ENCODE assay signal across 23 cellular contexts in genomic region chr7:534959-535358, GRCh38. TPM values are rescaled to one million over a fixed set of nuclear protein-coding genes. Genes with fewer than 3 reads are reported as not detected.
DNase-seq lines count a peak whose midpoint lies in the region; ATAC-seq, FAIRE-seq and TF ChIP-seq lines count a peak whose summit lies in the region.
"Had no signal": no experiment of that assay in that cellular context is flagged by ENCODE, and none has a peak within 500 bp of the region (broad histone marks: within the 10 kb centered on the region; RNA-seq: fewer than 3 reads in every experiment).

No MANE protein-coding gene starts in this region.

- intact Hi-C loops in activated CD4-positive, alpha-beta T cell treated with anti-CD3 and anti-CD28 coated beads for 36 hours (cut with DNase I, micrococcal nuclease) = no loop called here

- H3K79me1 ChIP-seq in H1 (ENCODE audit: low read depth, low read length) = no peaks in the 10 kb centered on the region; the same call in 1 of the 2 replicates

- H4K8ac ChIP-seq in H1 (ENCODE audit: extremely low read depth, insufficient read depth, low read length) = no peak overlapping the region

- H3K27ac ChIP-seq in RWPE1 (peak overlapping the region; percentile 4; the same call in 1 of the 2 replicates), H1 (ENCODE audit: low read depth, low read length) (no peak overlapping the region)
- H3K27ac ChIP-seq: 22Rv1, BLaER1, C4-2B had no signal

- H2BK120ac ChIP-seq in H1 (replicated peaks; ENCODE audit: low read depth, low read length) = no peak overlapping the region

- no peaks in the 10 kb centered on the region for H3K9me3 Mint-ChIP-seq in activated CD4-positive, alpha-beta T cell treated with anti-CD3 and anti-CD28 coated beads, Interleukin-2, amount 10 ng/mL, durations not matched to agents 7 days and 5 days
- no peaks in the 10 kb centered on the region for H3K9me3 Mint-ChIP-seq in activated CD4-positive, alpha-beta T cell treated with anti-CD3 and anti-CD28 coated beads for 36 hours (ENCODE audit: low read depth)
- H3K9me3 Mint-ChIP-seq in stimulated activated effector memory CD8-positive, alpha-beta T cell treated with anti-CD3 and anti-CD28 coated beads, Interleukin-12 subunit alpha, Interleukin-12 subunit beta, amount 100 ng/mL, for 72 hours = no peaks in the 10 kb centered on the region
- H3K9me3 Mint-ChIP-seq: CD4-positive, CD25-positive, alpha-beta regulatory T cell; CD8-positive, alpha-beta T cell had no signal

- no peak for ATAC-seq in activated CD4-positive, alpha-beta T cell treated with anti-CD3 and anti-CD28 coated beads for 36 hours
- no peak for ATAC-seq in stimulated activated effector memory CD8-positive, alpha-beta T cell treated with anti-CD3 and anti-CD28 coated beads, Interleukin-12 subunit alpha, Interleukin-12 subunit beta, amount 100 ng/mL, for 72 hours
- no peak for ATAC-seq in GM18505 (IDR thresholded peaks at IDR 0.05; ENCODE audit: unreplicated experiment)
- ATAC-seq: CD8-positive, alpha-beta T cell had no signal

- no peak overlapping the region for H3K18ac ChIP-seq in H1 (ENCODE audit: extremely low read depth, low read length)

- no peak for TF ChIP-seq EP300 in H1 (IDR thresholded peaks at IDR 0.05; ENCODE audit: borderline replicate concordance in 1 of 2, low read depth in 2 of 2, low read length in 2 of 2)

- H2AFZ ChIP-seq in H1 (ENCODE audit: low read length) = no peak overlapping the region

- DNase-seq in activated CD4-positive, alpha-beta T cell treated with anti-CD3 and anti-CD28 coated beads, Interleukin-2, amount 10 ng/mL, durations not matched to agents 7 days and 5 days = no peak
- no peak for DNase-seq in activated CD4-positive, alpha-beta T cell treated with anti-CD3 and anti-CD28 coated beads for 36 hours
- DNase-seq in RWPE1 (ENCODE audit: low spot score) (no peak), H1 (ENCODE audit: low read depth in 1 of 2, low spot score in 2 of 2) (no peak), NCI-H446 (lab: John Stamatoyannopoulos, UW) (no peak), ecto neural progenitor cell (ENCODE audit: low spot score) (no peak)
- no peak for DNase-seq in stimulated activated effector memory CD8-positive, alpha-beta T cell treated with anti-CD3 and anti-CD28 coated beads, Interleukin-12 subunit alpha, Interleukin-12 subunit beta, amount 100 ng/mL, for 72 hours (ENCODE audit: low spot score in 2 of 2)
- DNase-seq: CD4-positive, CD25-positive, alpha-beta regulatory T cell; DMS 273 treated with DMSO at 0.1 percent for 48 hours; DMS79 treated with DMSO at 0.1 percent for 48 hours; GF-D8; GOT3; H7; HCEC 1CT had no signal

- no peak for TF ChIP-seq RAD21 in H1 (IDR thresholded peaks at IDR 0.05 in 1 of 2, conservative IDR thresholded peaks at IDR 0.05 in 1 of 2; ENCODE audit: low read depth in 2 of 2, low read length in 2 of 2)

- H3K27me3 ChIP-seq in H1 (replicated peaks in 1 of 4; ENCODE audit: control insufficient read depth in 3 of 4, extremely low read depth in 1 of 4, insufficient read depth in 3 of 4, low read length in 3 of 4) = no peaks in the 10 kb centered on the region

- H3K4ac ChIP-seq in H1 (replicated peaks; ENCODE audit: insufficient read length, low read depth, low read length) = peak overlapping the region; percentile 38

- no peak overlapping the region for H4K5ac ChIP-seq in H1 (ENCODE audit: insufficient read length, low read depth, low read length)

- H4K20me1 ChIP-seq in H1 (replicated peaks in 1 of 2; ENCODE audit: control insufficient read depth in 1 of 2, insufficient read depth in 2 of 2, low read length in 2 of 2) = no peaks in the 10 kb centered on the region

- WGBS in H1 (ENCODE audit: extremely low coverage in 1 of 2, insufficient coverage in 1 of 2, insufficient read length in 1 of 2, insufficient replicate concordance in 2 of 2, low coverage in 1 of 2, low lambda C conversion rate in 2 of 2, missing lambda C conversion rate in 1 of 2), 2 experiments = 90% methylated on average over 5 of the region's 10 CpGs; no CpG with 5 or more reads in 1 of the 2 experiments

- FAIRE-seq in H1 (lab: Jason Lieb, UNC) = no peak
- FAIRE-seq: A204.1, D721Med, GM12891 had no signal

- CTCF ChIA-PET in activated CD4-positive, alpha-beta T cell treated with anti-CD3 and anti-CD28 coated beads, Interleukin-2, amount 10 ng/mL, durations not matched to agents 7 days and 5 days (lab: Charles Lee) = no interaction called here
- CTCF ChIA-PET in activated CD4-positive, alpha-beta T cell treated with anti-CD3 and anti-CD28 coated beads for 36 hours (lab: Charles Lee) = interaction anchor here (1.1 kb wide), 1 partner anchor 10 kb away, joined by 3 read pairs; no protein-coding TSS in a partner anchor
- CTCF ChIA-PET in RWPE1 (lab: Yijun Ruan, JAX) = no interaction called here
- CTCF ChIA-PET in H1 (lab: Charles Lee; ENCODE audit: partially characterized antibody) = no interaction called here

- no peak overlapping the region for H2BK5ac ChIP-seq in H1 (ENCODE audit: low read depth, low read length)

- H3K56ac ChIP-seq in H1 (replicated peaks; ENCODE audit: insufficient read length, low read depth, low read length) = no peak overlapping the region

- no peak overlapping the region for H2BK20ac ChIP-seq in H1 (ENCODE audit: low read length)

- no peaks in the 10 kb centered on the region for H3K36me3 ChIP-seq in H1 (ENCODE audit: control insufficient read depth in 2 of 4, insufficient read depth in 4 of 4, low read length in 3 of 4)
- H3K36me3 ChIP-seq: BLaER1 had no signal

- H3K9me3 ChIP-seq in H1 (ENCODE audit: insufficient read depth in 2 of 2, low read depth in 1 of 2, low read length in 1 of 2) = no peaks in the 10 kb centered on the region
- H3K9me3 ChIP-seq: BLaER1 had no signal

- no peak overlapping the region for H3K9ac ChIP-seq in H1 (replicated peaks in 1 of 4; ENCODE audit: extremely low read depth in 1 of 4, low read depth in 3 of 4, low read length in 3 of 4)
- H3K9ac ChIP-seq: BLaER1 had no signal

- no peak overlapping the region for H3K4me3 Mint-ChIP-seq in activated CD4-positive, alpha-beta T cell treated with anti-CD3 and anti-CD28 coated beads, Interleukin-2, amount 10 ng/mL, durations not matched to agents 7 days and 5 days
- no peak overlapping the region for H3K4me3 Mint-ChIP-seq in activated CD4-positive, alpha-beta T cell treated with anti-CD3 and anti-CD28 coated beads for 36 hours
- no peak overlapping the region for H3K4me3 Mint-ChIP-seq in stimulated activated effector memory CD8-positive, alpha-beta T cell treated with anti-CD3 and anti-CD28 coated beads, Interleukin-12 subunit alpha, Interleukin-12 subunit beta, amount 100 ng/mL, for 72 hours
- H3K4me3 Mint-ChIP-seq: B cell; CD4-positive, CD25-positive, alpha-beta regulatory T cell; CD8-positive, alpha-beta T cell had no signal

- H3K4me1 ChIP-seq in H1 (replicated peaks in 1 of 4; ENCODE audit: control insufficient read depth in 3 of 4, insufficient read depth in 4 of 4, low read length in 3 of 4) = peaks cover 0 to 15% (median 9%) of the 10 kb centered on the region in 4 experiments; a peak in 5 of 7 replicates

- no peak overlapping the region for H3K14ac ChIP-seq in H1 (ENCODE audit: insufficient read length)

- no peak overlapping the region for H3K4me3 ChIP-seq in H1 (ENCODE audit: extremely low read depth in 1 of 4, insufficient read depth in 2 of 4, low read depth in 3 of 4, low read length in 4 of 4)
- H3K4me3 ChIP-seq: BLaER1 had no signal

- no peak for TF ChIP-seq POLR2A in H1 (IDR thresholded peaks at IDR 0.05; ENCODE audit: control extremely low read depth in 1 of 2, low read depth in 2 of 2, low read length in 2 of 2)
- TF ChIP-seq POLR2A in GM18505 (IDR thresholded peaks at IDR 0.05; ENCODE audit: borderline replicate concordance, extremely low read depth, insufficient read depth, insufficient read length) = no peak

- H3K79me2 ChIP-seq in H1 (ENCODE audit: control insufficient read depth in 1 of 2, insufficient read depth in 2 of 2, low read length in 2 of 2) = no peaks in the 10 kb centered on the region

- no peaks in the 10 kb centered on the region for H3K36me3 Mint-ChIP-seq in activated CD4-positive, alpha-beta T cell treated with anti-CD3 and anti-CD28 coated beads, Interleukin-2, amount 10 ng/mL, durations not matched to agents 7 days and 5 days (ENCODE audit: low read depth)
- H3K36me3 Mint-ChIP-seq in activated CD4-positive, alpha-beta T cell treated with anti-CD3 and anti-CD28 coated beads for 36 hours (ENCODE audit: low read depth) = no peaks in the 10 kb centered on the region
- no peaks in the 10 kb centered on the region for H3K36me3 Mint-ChIP-seq in stimulated activated effector memory CD8-positive, alpha-beta T cell treated with anti-CD3 and anti-CD28 coated beads, Interleukin-12 subunit alpha, Interleukin-12 subunit beta, amount 100 ng/mL, for 72 hours
- H3K36me3 Mint-ChIP-seq: CD4-positive, CD25-positive, alpha-beta regulatory T cell; CD8-positive, alpha-beta T cell had no signal

- H2AK5ac ChIP-seq in H1 (ENCODE audit: low read depth, low read length) = no peak overlapping the region

- H2BK12ac ChIP-seq in H1 (ENCODE audit: low read depth, low read length) = no peak overlapping the region

- POLR2A ChIA-PET in activated CD4-positive, alpha-beta T cell treated with anti-CD3 and anti-CD28 coated beads, Interleukin-2, amount 10 ng/mL, durations not matched to agents 7 days and 5 days (lab: Charles Lee) = no interaction called here
- POLR2A ChIA-PET in activated CD4-positive, alpha-beta T cell treated with anti-CD3 and anti-CD28 coated beads for 36 hours (lab: Charles Lee) = no interaction called here
- POLR2A ChIA-PET in RWPE1 (lab: Yijun Ruan, JAX; ENCODE audit: low non-redundant PET) (no interaction called here), H1 (lab: Charles Lee; ENCODE audit: partially characterized antibody) (no interaction called here)

- peak overlapping the region; percentile 40 for H4K91ac ChIP-seq in H1 (replicated peaks; ENCODE audit: insufficient read length, low read length)

- H3K23me2 ChIP-seq in H1 (ENCODE audit: low read depth, low read length) = no peaks in the 10 kb centered on the region

- H3K23ac ChIP-seq in H1 (ENCODE audit: insufficient read length) = no peak overlapping the region

- H3K4me2 ChIP-seq in H1 (ENCODE audit: insufficient read depth in 1 of 2, low read depth in 2 of 2, low read length in 2 of 2) = no peak overlapping the region
- H3K4me2 ChIP-seq: BLaER1 had no signal

- H3K27me3 Mint-ChIP-seq in activated CD4-positive, alpha-beta T cell treated with anti-CD3 and anti-CD28 coated beads, Interleukin-2, amount 10 ng/mL, durations not matched to agents 7 days and 5 days = no peaks in the 10 kb centered on the region
- H3K27me3 Mint-ChIP-seq in activated CD4-positive, alpha-beta T cell treated with anti-CD3 and anti-CD28 coated beads for 36 hours = peaks cover 2% of the 10 kb centered on the region
- H3K27me3 Mint-ChIP-seq: CD4-positive, CD25-positive, alpha-beta regulatory T cell had no signal

- H3K27ac Mint-ChIP-seq in activated CD4-positive, alpha-beta T cell treated with anti-CD3 and anti-CD28 coated beads, Interleukin-2, amount 10 ng/mL, durations not matched to agents 7 days and 5 days = peak overlapping the region; percentile 63
- no peak overlapping the region for H3K27ac Mint-ChIP-seq in activated CD4-positive, alpha-beta T cell treated with anti-CD3 and anti-CD28 coated beads for 36 hours
- peak overlapping the region; percentile 83 for H3K27ac Mint-ChIP-seq in stimulated activated effector memory CD8-positive, alpha-beta T cell treated with anti-CD3 and anti-CD28 coated beads, Interleukin-12 subunit alpha, Interleukin-12 subunit beta, amount 100 ng/mL, for 72 hours
- H3K27ac Mint-ChIP-seq: B cell; CD8-positive, alpha-beta T cell had no signal

- TF ChIP-seq CTCF in RWPE1 (conservative IDR thresholded peaks at IDR 0.05; ENCODE audit: low read depth) (no peak), H1 (IDR thresholded peaks at IDR 0.05; ENCODE audit: control extremely low read depth in 1 of 3, insufficient read depth in 1 of 3, low read depth in 1 of 3, low read length in 3 of 3) (no peak)

- no peak overlapping the region for H2BK15ac ChIP-seq in H1 (ENCODE audit: low read length)

- no peaks in the 10 kb centered on the region for H3K4me1 Mint-ChIP-seq in activated CD4-positive, alpha-beta T cell treated with anti-CD3 and anti-CD28 coated beads, Interleukin-2, amount 10 ng/mL, durations not matched to agents 7 days and 5 days
- peaks cover 6% of the 10 kb centered on the region for H3K4me1 Mint-ChIP-seq in activated CD4-positive, alpha-beta T cell treated with anti-CD3 and anti-CD28 coated beads for 36 hours
- H3K4me1 Mint-ChIP-seq in stimulated activated effector memory CD8-positive, alpha-beta T cell treated with anti-CD3 and anti-CD28 coated beads, Interleukin-12 subunit alpha, Interleukin-12 subunit beta, amount 100 ng/mL, for 72 hours = peaks cover 21% of the 10 kb centered on the region

RNA-seq across cellular contexts. Expression of gene PDGFA, which starts 15.3 kb away (rescaled TPM):
- total RNA-seq in activated CD4-positive, alpha-beta T cell treated with anti-CD3 and anti-CD28 coated beads, Interleukin-2, amount 10 ng/mL, durations not matched to agents 7 days and 5 days = under 1 TPM; 0.37 to 0.46 TPM
- 1 to 10 TPM; 5.2 to 5.3 TPM for total RNA-seq in activated CD4-positive, alpha-beta T cell treated with anti-CD3 and anti-CD28 coated beads for 36 hours
- 38.0 and 43.0 TPM in 2 replicates for total RNA-seq in H1 (2021; fragmentation: NEBNext Ultra II Directional; extraction: Animal tissue kit (Norgen Biotek cat#: 25700))
- 21.1 and 22.3 TPM in 2 replicates for polyA plus RNA-seq in H1 (2011; rRNA removed)
- 18.1 TPM for polyA plus RNA-seq in H1 (2011; cell fraction: cytosol; rRNA removed)
- 42.6 TPM for polyA plus RNA-seq in H1 (2011; cell fraction: nucleus; rRNA removed)
- 42.0 to 59.5 TPM (median 51.8 TPM) in 4 replicates for polyA plus RNA-seq in H1 (2012, experiment 1 of 2)
- 33.3 TPM for polyA plus RNA-seq in H1 (2012, experiment 2 of 2)
- polyA plus RNA-seq in H1 (2013, experiment 1 of 2) = 34.8 TPM
- polyA plus RNA-seq in H1 (2013, experiment 2 of 2) = 38.8 TPM
- polyA minus RNA-seq in H1 (2011; rRNA and poly(A)+ RNA removed) = 46.5 and 53.1 TPM in 2 replicates
- 78.2 TPM for polyA minus RNA-seq in H1 (2011; cell fraction: cytosol; rRNA and poly(A)+ RNA removed)
- 31.0 TPM for polyA minus RNA-seq in H1 (2011; cell fraction: nucleus; rRNA and poly(A)+ RNA removed)
- polyA plus RNA-seq: CD4-positive, CD25-positive, alpha-beta regulatory T cell had no signal

Comparison
In these comparisons a context has a peak if more than half of its experiments do, and no peak if none do; other contexts are left out.
1. RNA of gene PDGFA, which starts 15.3 kb away (total RNA-seq): 38.0 to 43.0 TPM in H1 and 5.2 to 5.3 TPM in activated CD4-positive, alpha-beta T cell treated with anti-CD3 and anti-CD28 coated beads for 36 hours; 0.37 to 0.46 TPM in activated CD4-positive, alpha-beta T cell treated with anti-CD3 and anti-CD28 coated beads, Interleukin-2, amount 10 ng/mL, durations not matched to agents 7 days and 5 days; every median in the first group is over 4 times any median in the second.